Comparison of ENCODE assay signal across 21 cellular contexts in genomic region chr17:76894842-76895241, GRCh38. TPM values are rescaled to one million over a fixed set of nuclear protein-coding genes. Genes with fewer than 3 reads are reported as not detected.
"Had no signal": no experiment of that assay in that cellular context is flagged by ENCODE, and none has a peak within 500 bp of the region (broad histone marks: within the 10 kb centered on the region; RNA-seq: fewer than 3 reads in every experiment).

No MANE protein-coding gene starts in this region.

- DNase-seq: naive thymus-derived CD8-positive, alpha-beta T cell; nephron progenitor cell; occipital lobe; ovary; psoas muscle; right lobe of liver; sigmoid colon; small intestine; stimulated activated CD4-positive, alpha-beta T cell treated with anti-CD3 and anti-CD28 coated beads, Interleukin-15, amount 100 ng/mL, for 24 hours; stimulated activated CD4-positive, alpha-beta T cell treated with anti-CD3 and anti-CD28 coated beads, Interleukin-2, amount 100 ng/mL, for 24 hours; stimulated activated CD4-positive, alpha-beta T cell treated with anti-CD3 and anti-CD28 coated beads, Interleukin-2, amount 100 ng/mL, for 48 hours; stimulated activated CD4-positive, alpha-beta T cell treated with anti-CD3 and anti-CD28 coated beads, Interleukin-4, amount 100 ng/mL, for 24 hours; stimulated activated naive B cell treated with anti-CD40 and anti-IgM and Interleukin-4, amounts not matched to agents 10 μg/mL and 1 μg/mL and 100 μg/mL, for 72 hours; stimulated activated naive CD4-positive, alpha-beta T cell treated with Interleukin-2 at 50 U/mL for 16 hours; stomach; thyroid gland; upper lobe of right lung; uterus had no signal

- H3K27ac ChIP-seq: ovary, parathyroid adenoma, psoas muscle, right lobe of liver, sigmoid colon, stomach, thoracic aorta, thyroid gland, tibial nerve, upper lobe of right lung, uterus had no signal

- H3K4me3 ChIP-seq: ovary, psoas muscle, right lobe of liver, sigmoid colon, stomach, thoracic aorta, thyroid gland, tibial nerve, upper lobe of right lung, uterus had no signal

- H3K79me2 ChIP-seq: parathyroid adenoma had no signal

- H3K9me3 ChIP-seq: ovary, psoas muscle, right lobe of liver, sigmoid colon, thoracic aorta, thyroid gland, upper lobe of right lung, uterus had no signal

- H3K4me1 ChIP-seq: parathyroid adenoma, psoas muscle, right lobe of liver, sigmoid colon, stomach, thyroid gland, tibial nerve, upper lobe of right lung, uterus had no signal

- H3K9ac ChIP-seq: parathyroid adenoma had no signal

- H2AFZ ChIP-seq: parathyroid adenoma had no signal

- H3K27me3 ChIP-seq: ovary, right lobe of liver, thyroid gland, tibial nerve, upper lobe of right lung, uterus had no signal

- H3K36me3 ChIP-seq: ovary, right lobe of liver, sigmoid colon, stomach, thoracic aorta, thyroid gland, tibial nerve, upper lobe of right lung, uterus had no signal

RNA-seq across cellular contexts. Expression of gene MGAT5B, which starts 26.6 kb away (rescaled TPM):
- polyA plus RNA-seq: naive thymus-derived CD8-positive, alpha-beta T cell had no signal
